Comparison of ENCODE assay signal across 6 cellular contexts in the genomic region with DNA sequence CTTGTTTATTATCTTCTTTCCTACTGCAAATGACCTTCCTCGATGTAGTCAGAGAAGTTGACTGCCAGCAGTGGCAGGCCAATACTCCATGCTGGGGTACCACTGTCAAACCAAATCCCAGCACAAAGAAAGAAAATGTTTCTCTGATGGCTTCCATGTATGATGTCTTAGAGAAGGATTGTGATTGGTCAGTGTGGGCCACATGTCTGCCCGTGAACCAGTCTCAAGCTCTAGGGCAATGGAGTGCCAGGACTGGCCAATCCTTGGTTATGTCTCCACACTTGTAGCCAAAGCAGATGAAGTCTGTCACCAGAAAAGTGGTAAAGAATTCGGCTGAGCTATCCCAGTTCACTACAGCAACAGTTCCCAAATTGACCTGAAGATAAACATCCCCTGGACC.
"Had no signal": no experiment of that assay in that cellular context is flagged by ENCODE, and none has a peak within 500 bp of the region (broad histone marks: within the 10 kb centered on the region; RNA-seq: fewer than 3 reads in every experiment).

No MANE protein-coding gene starts in this region.

- FAIRE-seq: G401.6, GM12878, GM12891, GM18507, GM19239 had no signal

- DNase-seq: GDM1 had no signal

- ATAC-seq: GM12878 had no signal

- H3K4me3 ChIP-seq: GM12878 had no signal
